In genomic region chr10:32056136-32057040, GRCh38 we compare ENCODE assay signal across 8 cellular contexts. TPM values are rescaled to one million over a fixed set of nuclear protein-coding genes. Genes with fewer than 3 reads are reported as not detected.
DNase-seq lines count a peak whose midpoint lies in the region; ATAC-seq, FAIRE-seq and TF ChIP-seq lines count a peak whose summit lies in the region.

TSS of gene KIF5B (minus strand) at chr10:32056425. CDS start at chr10:32055973, 452 bp downstream.

- peak within 1 kb of the TSS; percentile 98 to 99 for H3K4me3 Mint-ChIP-seq in stimulated activated naive CD8-positive, alpha-beta T cell treated with anti-CD3 and anti-CD28 coated beads, Interleukin-15, amount 100 ng/mL, for 72 hours

- H3K27me3 ChIP-seq in Loucy (ENCODE audit: insufficient read depth, low read length, poor library complexity, severe bottlenecking) (no peaks in the 10 kb centered on the region), neural cell (ENCODE audit: insufficient read depth, low read depth, low read length) (no peaks in the 10 kb centered on the region)

- TF ChIP-seq CTCF in Loucy (conservative IDR thresholded peaks at IDR 0.05; ENCODE audit: low read length) (no peak), neural cell (IDR thresholded peaks at IDR 0.05; ENCODE audit: poor library complexity, severe bottlenecking) (no peak)

- no peaks in the 10 kb centered on the region for H3F3A ChIP-seq in Loucy (ENCODE audit: low read depth)
- H3F3A ChIP-seq in neural cell (ENCODE audit: insufficient read depth, low read length, poor library complexity, severe bottlenecking) = peaks cover 10% of the 10 kb centered on the region

- peak within 1 kb of the TSS; percentile 90 for H3K4me2 ChIP-seq in Loucy (ENCODE audit: low read depth, low read length, poor library complexity, severe bottlenecking)
- peak within 1 kb of the TSS; percentile 87 for H3K4me2 ChIP-seq in neural cell (ENCODE audit: low read length)

- TF ChIP-seq RAD21 in neural cell (conservative IDR thresholded peaks at IDR 0.05) = peak; percentile 24

- H2AFZ ChIP-seq in Loucy (ENCODE audit: low read length) (peak within 1 kb of the TSS; percentile 100), neural cell (ENCODE audit: low read depth, low read length) (peak within 1 kb of the TSS; percentile 89)

- peak; percentile 87 for DNase-seq in ELR (ENCODE audit: low read depth)
- peak; percentile 90 for DNase-seq in H54 (ENCODE audit: insufficient read length, low spot score)
- DNase-seq in SHP77 treated with DMSO at 0.1 percent for 48 hours (lab: John Stamatoyannopoulos, UW) = peak; percentile 68
- peak; percentile 71 for DNase-seq in activated gamma-delta T cell (lab: John Stamatoyannopoulos, UW)
- peak; percentile 80 for DNase-seq in fibroblast of the conjunctiva (ENCODE audit: low read depth)
- peak; percentile 90 to 91 for DNase-seq in stimulated activated naive CD8-positive, alpha-beta T cell treated with anti-CD3 and anti-CD28 coated beads, Interleukin-15, amount 100 ng/mL, for 72 hours

- H3K9ac ChIP-seq in Loucy (ENCODE audit: low read depth, low read length, poor library complexity, severe bottlenecking) (peak within 1 kb of the TSS; percentile 94), neural cell (ENCODE audit: low read length) (peak within 1 kb of the TSS; percentile 91)

- TF ChIP-seq EP300 in neural cell (conservative IDR thresholded peaks at IDR 0.05; ENCODE audit: poor library complexity, severe bottlenecking) = peak; percentile 34

- H3K9me3 ChIP-seq in Loucy (ENCODE audit: insufficient read depth, low read depth, low read length) (no peaks in the 10 kb centered on the region), neural cell (ENCODE audit: low read length) (no peaks in the 10 kb centered on the region)

- peak; percentile 94 for ATAC-seq in stimulated activated naive CD8-positive, alpha-beta T cell treated with anti-CD3 and anti-CD28 coated beads, Interleukin-15, amount 100 ng/mL, for 72 hours

- no peak for FAIRE-seq in H54 (lab: Jason Lieb, UNC)

- H4K20me1 ChIP-seq in Loucy (ENCODE audit: insufficient read depth, low read length, poor library complexity, severe bottlenecking) (peaks cover 45% of the 10 kb centered on the region), neural cell (ENCODE audit: insufficient read depth) (peaks cover 17% of the 10 kb centered on the region)

- TF ChIP-seq POLR2A in H54 (IDR thresholded peaks at IDR 0.05; ENCODE audit: low read depth, low read length) = peak; percentile 98

- peaks cover 37% of the 10 kb centered on the region for H3K4me1 Mint-ChIP-seq in stimulated activated naive CD8-positive, alpha-beta T cell treated with anti-CD3 and anti-CD28 coated beads, Interleukin-15, amount 100 ng/mL, for 72 hours

- H3K9me3 Mint-ChIP-seq in stimulated activated naive CD8-positive, alpha-beta T cell treated with anti-CD3 and anti-CD28 coated beads, Interleukin-15, amount 100 ng/mL, for 72 hours = no peaks in the 10 kb centered on the region

- no peaks in the 10 kb centered on the region for H3K27me3 Mint-ChIP-seq in stimulated activated naive CD8-positive, alpha-beta T cell treated with anti-CD3 and anti-CD28 coated beads, Interleukin-15, amount 100 ng/mL, for 72 hours

- H3K79me2 ChIP-seq in Loucy (ENCODE audit: insufficient read depth, low read length) = peaks cover 59% of the 10 kb centered on the region
- H3K79me2 ChIP-seq in neural cell (replicated peaks; ENCODE audit: insufficient read depth, low read length) = peaks cover 42% of the 10 kb centered on the region

- H3K36me3 ChIP-seq in Loucy (ENCODE audit: insufficient read depth, low read length) (no peaks in the 10 kb centered on the region), neural cell (ENCODE audit: insufficient read depth, low read length) (no peaks in the 10 kb centered on the region)

- no peaks in the 10 kb centered on the region for H3K9me2 ChIP-seq in Loucy (replicated peaks; ENCODE audit: low read depth, low read length)
- H3K9me2 ChIP-seq in neural cell (ENCODE audit: insufficient read depth, low read length) = no peaks in the 10 kb centered on the region

- H3K4me1 ChIP-seq in Loucy (ENCODE audit: insufficient read depth, low read length, poor library complexity, severe bottlenecking) = peaks cover 28% of the 10 kb centered on the region

- H3K4me3 ChIP-seq in Loucy (ENCODE audit: low read length, poor library complexity, severe bottlenecking) (peak within 1 kb of the TSS; percentile 92), neural cell (ENCODE audit: low read length) (peak within 1 kb of the TSS; percentile 93)

- H3K27ac Mint-ChIP-seq in stimulated activated naive CD8-positive, alpha-beta T cell treated with anti-CD3 and anti-CD28 coated beads, Interleukin-15, amount 100 ng/mL, for 72 hours = peak within 1 kb of the TSS; percentile 98 to 100

- peak within 1 kb of the TSS; percentile 93 for H3K27ac ChIP-seq in neural cell (ENCODE audit: low read length)

TF ChIP-seq in neural cell, 6 proteins besides CTCF, POLR2A, EP300 and RAD21:
- TF ChIP-seq TAF1 (IDR thresholded peaks at IDR 0.05; ENCODE audit: low read depth) = peak; percentile 40
- TF ChIP-seq EZH2 (IDR thresholded peaks at IDR 0.05; ENCODE audit: borderline replicate concordance, insufficient read depth, low read length, poor library complexity, severe bottlenecking) = no peak
- peak; percentile 17 for TF ChIP-seq MXI1 (conservative IDR thresholded peaks at IDR 0.05; ENCODE audit: poor library complexity, severe bottlenecking)
- peak; percentile 30 for TF ChIP-seq SMC3 (conservative IDR thresholded peaks at IDR 0.05; ENCODE audit: poor library complexity)
- peak; percentile 99 for TF ChIP-seq POLR2AphosphoS5 (IDR thresholded peaks at IDR 0.05)
- TF ChIP-seq REST (IDR thresholded peaks at IDR 0.05; ENCODE audit: borderline replicate concordance) = peak; percentile 82
TF ChIP-seq in neural cell: peak in this region for 5.

RNA-seq across cellular contexts. Expression of gene KIF5B, which starts in this region (rescaled TPM):
- polyA plus RNA-seq in neural cell = 78.5 and 96.3 TPM in 2 replicates
- 190 and 217 TPM in 2 replicates for polyA minus RNA-seq in neural cell

Comparison
In these comparisons a context has a peak if more than half of its experiments do, and no peak if none do; other contexts are left out.
1. Peak in every context shown above with its lines: DNase-seq, ATAC-seq, H3K4me3 ChIP-seq and H3K27ac ChIP-seq.